14 cellular contexts compared by ENCODE assay signal in genomic region chr10:110843796-110844616, GRCh38. TPM values are rescaled to one million over a fixed set of nuclear protein-coding genes. Genes with fewer than 3 reads are reported as not detected.
A peak's percentile ranks its signal among the peaks of the same experiment; 100 is the strongest.
DNase-seq lines count a peak whose midpoint lies in the region; ATAC-seq, FAIRE-seq and TF ChIP-seq lines count a peak whose summit lies in the region.
"Had no signal": no experiment of that assay in that cellular context is flagged by ENCODE, and none has a peak within 500 bp of the region (broad histone marks: within the 10 kb centered on the region; RNA-seq: fewer than 3 reads in every experiment).

No MANE protein-coding gene starts in this region.

- TF ChIP-seq EP300 in H1 (IDR thresholded peaks at IDR 0.05; ENCODE audit: borderline replicate concordance in 1 of 2, low read depth in 2 of 2, low read length in 2 of 2) = no peak

- H3K27me3 ChIP-seq in OCI-LY3 (ENCODE audit: low read depth, low read length) (no peaks in the 10 kb centered on the region), H1 (replicated peaks in 1 of 4; ENCODE audit: control insufficient read depth in 3 of 4, extremely low read depth in 1 of 4, insufficient read depth in 3 of 4, low read length in 3 of 4) (no peaks in the 10 kb centered on the region)

- no peak overlapping the region for H3K23ac ChIP-seq in H1 (ENCODE audit: insufficient read length)

- H3K79me2 ChIP-seq in OCI-LY3 (ENCODE audit: low read length) (no peaks in the 10 kb centered on the region), H1 (ENCODE audit: control insufficient read depth in 1 of 2, insufficient read depth in 2 of 2, low read length in 2 of 2) (no peaks in the 10 kb centered on the region)

- 87% methylated on average over 8 of the region's 8 CpGs; no CpG with 5 or more reads in 1 of the 2 experiments for WGBS in H1 (ENCODE audit: extremely low coverage in 1 of 2, insufficient coverage in 1 of 2, insufficient read length in 1 of 2, insufficient replicate concordance in 2 of 2, low coverage in 1 of 2, low lambda C conversion rate in 2 of 2, missing lambda C conversion rate in 1 of 2), 2 experiments

- no peak overlapping the region for H3K4me3 Mint-ChIP-seq in activated CD4-positive, alpha-beta T cell treated with anti-CD3 and anti-CD28 coated beads for 36 hours

- no peaks in the 10 kb centered on the region for H3K27me3 Mint-ChIP-seq in activated CD4-positive, alpha-beta T cell treated with anti-CD3 and anti-CD28 coated beads for 36 hours

- no peaks in the 10 kb centered on the region for H3K9me3 Mint-ChIP-seq in activated CD4-positive, alpha-beta T cell treated with anti-CD3 and anti-CD28 coated beads for 36 hours (ENCODE audit: low read depth)

- H4K8ac ChIP-seq in H1 (ENCODE audit: extremely low read depth, insufficient read depth, low read length) = no peak overlapping the region

- H3K14ac ChIP-seq in H1 (ENCODE audit: insufficient read length) = no peak overlapping the region

- H3K9me3 ChIP-seq in OCI-LY3 (ENCODE audit: insufficient read depth, low read length) (no peaks in the 10 kb centered on the region), H1 (ENCODE audit: insufficient read depth in 2 of 2, low read depth in 1 of 2, low read length in 1 of 2) (no peaks in the 10 kb centered on the region)

- no peak for ATAC-seq in activated CD4-positive, alpha-beta T cell treated with anti-CD3 and anti-CD28 coated beads for 36 hours
- no peak for ATAC-seq in stimulated activated naive CD8-positive, alpha-beta T cell treated with anti-CD3 and anti-CD28 coated beads, Interleukin-15, Interleukin-2, amounts not matched to agents 100 U/mL and 50 U/mL, for 24 hours
- ATAC-seq in GM21576 (IDR thresholded peaks at IDR 0.05; ENCODE audit: unreplicated experiment) = no peak

- no peak overlapping the region for H3K4ac ChIP-seq in H1 (replicated peaks; ENCODE audit: insufficient read length, low read depth, low read length)

- H2BK12ac ChIP-seq in H1 (ENCODE audit: low read depth, low read length) = no peak overlapping the region

- H2AFZ ChIP-seq in OCI-LY3 (ENCODE audit: low read depth, low read length) (no peak overlapping the region), H1 (ENCODE audit: low read length) (0 out of 2 replicates have a peak overlapping the region, but pooled peaks have one; percentile 10)

- H3K36me3 ChIP-seq in OCI-LY3 (replicated peaks; ENCODE audit: low read depth, low read length) (no peaks in the 10 kb centered on the region), H1 (ENCODE audit: control insufficient read depth in 2 of 4, insufficient read depth in 4 of 4, low read length in 3 of 4) (no peaks in the 10 kb centered on the region)

- no peak overlapping the region for H4K91ac ChIP-seq in H1 (replicated peaks; ENCODE audit: insufficient read length, low read length)

- no peak overlapping the region for H2AK5ac ChIP-seq in H1 (ENCODE audit: low read depth, low read length)

- TF ChIP-seq RAD21 in H1 (IDR thresholded peaks at IDR 0.05 in 1 of 2, conservative IDR thresholded peaks at IDR 0.05 in 1 of 2; ENCODE audit: low read depth in 2 of 2, low read length in 2 of 2) = no peak

- intact Hi-C loops in activated CD4-positive, alpha-beta T cell treated with anti-CD3 and anti-CD28 coated beads for 36 hours (cut with DNase I, micrococcal nuclease) = no loop called here

- no peak overlapping the region for H2BK20ac ChIP-seq in H1 (ENCODE audit: low read length)

- H3K4me1 Mint-ChIP-seq in activated CD4-positive, alpha-beta T cell treated with anti-CD3 and anti-CD28 coated beads for 36 hours = peaks cover 34% of the 10 kb centered on the region

- TF ChIP-seq POLR2A in H1 (IDR thresholded peaks at IDR 0.05; ENCODE audit: control extremely low read depth in 1 of 2, low read depth in 2 of 2, low read length in 2 of 2) = no peak

- CTCF ChIA-PET in activated CD4-positive, alpha-beta T cell treated with anti-CD3 and anti-CD28 coated beads for 36 hours (lab: Charles Lee) = interaction anchor here (0.6 to 2.8 kb wide), 7 partner anchors 9 to 244 kb away, joined by 3 to 11 read pairs (median 5); no protein-coding TSS in a partner anchor
- CTCF ChIA-PET in H1 (lab: Charles Lee; ENCODE audit: partially characterized antibody) = interaction anchor here (0.6 to 1.5 kb wide), 7 partner anchors 9 to 1292 kb away, joined by 3 to 5 read pairs (median 4); no protein-coding TSS in a partner anchor

- H2BK15ac ChIP-seq in H1 (ENCODE audit: low read length) = no peak overlapping the region

- no peak overlapping the region for H3K56ac ChIP-seq in H1 (replicated peaks; ENCODE audit: insufficient read length, low read depth, low read length)

- H4K20me1 ChIP-seq in OCI-LY3 (ENCODE audit: insufficient read depth, low read length) (no peaks in the 10 kb centered on the region), H1 (replicated peaks in 1 of 2; ENCODE audit: control insufficient read depth in 1 of 2, insufficient read depth in 2 of 2, low read length in 2 of 2) (no peaks in the 10 kb centered on the region)

- H3K27ac ChIP-seq in OCI-LY3 (ENCODE audit: low read length) (peak overlapping the region; percentile 94), H1 (ENCODE audit: low read depth, low read length) (no peak overlapping the region)

- no peak overlapping the region for H2BK5ac ChIP-seq in H1 (ENCODE audit: low read depth, low read length)

- H3K23me2 ChIP-seq in H1 (ENCODE audit: low read depth, low read length) = no peaks in the 10 kb centered on the region

- H3K9ac ChIP-seq in OCI-LY3 (ENCODE audit: low read length) (peak overlapping the region; percentile 39; the same call in 1 of the 2 replicates), H1 (replicated peaks in 1 of 4; ENCODE audit: extremely low read depth in 1 of 4, low read depth in 3 of 4, low read length in 3 of 4) (no peak overlapping the region)

- no peak overlapping the region for H3K18ac ChIP-seq in H1 (ENCODE audit: extremely low read depth, low read length)

- H3K4me2 ChIP-seq in OCI-LY3 (ENCODE audit: low read length) (peak overlapping the region; percentile 96), H1 (ENCODE audit: insufficient read depth in 1 of 2, low read depth in 2 of 2, low read length in 2 of 2) (no peak overlapping the region)

- no peak overlapping the region for H2BK120ac ChIP-seq in H1 (replicated peaks; ENCODE audit: low read depth, low read length)

- H4K5ac ChIP-seq in H1 (ENCODE audit: insufficient read length, low read depth, low read length) = no peak overlapping the region

- FAIRE-seq in H1 (lab: Jason Lieb, UNC) = no peak
- FAIRE-seq: A204.1, H54, HTR-8/SVneo, islet of Langerhans had no signal

- H3K4me1 ChIP-seq in OCI-LY3 (ENCODE audit: low read length) (peaks cover 60% of the 10 kb centered on the region), H1 (replicated peaks in 1 of 4; ENCODE audit: control insufficient read depth in 3 of 4, insufficient read depth in 4 of 4, low read length in 3 of 4) (no peaks in the 10 kb centered on the region; a peak in 1 of 7 replicates)

- H3K36me3 Mint-ChIP-seq in activated CD4-positive, alpha-beta T cell treated with anti-CD3 and anti-CD28 coated beads for 36 hours (ENCODE audit: low read depth) = no peaks in the 10 kb centered on the region

- POLR2A ChIA-PET in activated CD4-positive, alpha-beta T cell treated with anti-CD3 and anti-CD28 coated beads for 36 hours (lab: Charles Lee) = interaction anchor here (0.6 kb wide), 1 partner anchor 226 kb away, joined by 4 read pairs; no protein-coding TSS in a partner anchor
- POLR2A ChIA-PET in H1 (lab: Charles Lee; ENCODE audit: partially characterized antibody) = no interaction called here

- peak overlapping the region; percentile 87 for H3K27ac Mint-ChIP-seq in activated CD4-positive, alpha-beta T cell treated with anti-CD3 and anti-CD28 coated beads for 36 hours

- no peaks in the 10 kb centered on the region for H3K79me1 ChIP-seq in H1 (ENCODE audit: low read depth, low read length)

- H3K4me3 ChIP-seq in OCI-LY3 (ENCODE audit: low read length) (peak overlapping the region; percentile 27; the same call in 1 of the 2 replicates), H1 (ENCODE audit: extremely low read depth in 1 of 4, insufficient read depth in 2 of 4, low read depth in 3 of 4, low read length in 4 of 4) (no peak overlapping the region)

- TF ChIP-seq CTCF in OCI-LY3 (IDR thresholded peaks at IDR 0.05; ENCODE audit: low read depth, low read length) (no peak), H1 (IDR thresholded peaks at IDR 0.05; ENCODE audit: control extremely low read depth in 1 of 3, insufficient read depth in 1 of 3, low read depth in 1 of 3, low read length in 3 of 3) (no peak)

- no peak for DNase-seq in activated CD4-positive, alpha-beta T cell treated with anti-CD3 and anti-CD28 coated beads for 36 hours
- DNase-seq in activated CD4-positive, alpha-beta T cell treated with anti-CD3 and anti-CD28 coated beads for 48 hours = no peak
- DNase-seq in H1 (ENCODE audit: low read depth in 1 of 2, low spot score in 2 of 2) (no peak), NCI-H1930 (lab: John Stamatoyannopoulos, UW) (no peak), hepatic stellate cell (ENCODE audit: low spot score) (no peak)
- peak; percentile 4 for DNase-seq in stimulated activated naive CD8-positive, alpha-beta T cell treated with anti-CD3 and anti-CD28 coated beads, Interleukin-15, Interleukin-2, amounts not matched to agents 100 U/mL and 50 U/mL, for 24 hours
- DNase-seq: NCI-H1417, NCI-H748 treated with DMSO at 0.1 percent for 48 hours had no signal

TF ChIP-seq in H1, 55 proteins besides CTCF, POLR2A, EP300 and RAD21:
- TF ChIP-seq MAFK (IDR thresholded peaks at IDR 0.05; ENCODE audit: low read depth, low read length) (no peak), ASH2L (IDR thresholded peaks at IDR 0.05; ENCODE audit: low read length) (no peak)

RNA-seq across cellular contexts. Expression of gene PDCD4, which starts 27.7 kb away (rescaled TPM):
- total RNA-seq in activated CD4-positive, alpha-beta T cell treated with anti-CD3 and anti-CD28 coated beads for 36 hours = 100 to 1,000 TPM in 1 of 2 experiments, 10 to 100 TPM in 1; 69.8 to 125 TPM
- total RNA-seq in H1 (2021; fragmentation: NEBNext Ultra II Directional; extraction: Animal tissue kit (Norgen Biotek cat#: 25700)) = 22.8 and 26.8 TPM in 2 replicates
- polyA plus RNA-seq in H1 (2011; rRNA removed) = 3.2 and 3.3 TPM in 2 replicates
- polyA plus RNA-seq in H1 (2011; cell fraction: cytosol; rRNA removed) = 13.7 TPM
- 2.2 TPM for polyA plus RNA-seq in H1 (2011; cell fraction: nucleus; rRNA removed)
- 16.4 to 27.5 TPM (median 23.0 TPM) in 4 replicates for polyA plus RNA-seq in H1 (2012, experiment 1 of 2)
- 1.1 TPM for polyA plus RNA-seq in H1 (2012, experiment 2 of 2)
- 9.0 TPM for polyA plus RNA-seq in H1 (2013, experiment 1 of 2)
- 8.4 TPM for polyA plus RNA-seq in H1 (2013, experiment 2 of 2)
- 4.7 and 5.2 TPM in 2 replicates for polyA minus RNA-seq in H1 (2011; rRNA and poly(A)+ RNA removed)
- polyA minus RNA-seq in H1 (2011; cell fraction: cytosol; rRNA and poly(A)+ RNA removed) = 10.1 TPM
- polyA minus RNA-seq in H1 (2011; cell fraction: nucleus; rRNA and poly(A)+ RNA removed) = 14.0 TPM
